ENCODE assay signal across 26 cellular contexts in genomic region chr12:66296171-66296683, GRCh38. TPM values are rescaled to one million over a fixed set of nuclear protein-coding genes. Genes with fewer than 3 reads are reported as not detected.
DNase-seq lines count a peak whose midpoint lies in the region; ATAC-seq and TF ChIP-seq lines count a peak whose summit lies in the region.
"Had no signal": no experiment of that assay in that cellular context is flagged by ENCODE, and none has a peak within 500 bp of the region (broad histone marks: within the 10 kb centered on the region; RNA-seq: fewer than 3 reads in every experiment).

No MANE protein-coding gene starts in this region.

- POLR2A ChIA-PET in activated CD8-positive, alpha-beta T cell treated with anti-CD3 and anti-CD28 coated beads, Interleukin-2, amount 10 ng/mL, durations not matched to agents 7 days and 5 days (lab: Charles Lee): no interaction called here

- H3K36me3 Mint-ChIP-seq in GM23338 (ENCODE audit: low read depth): no peaks in the 10 kb centered on the region
- H3K36me3 Mint-ChIP-seq in activated CD8-positive, alpha-beta T cell treated with anti-CD3 and anti-CD28 coated beads, Interleukin-2, amount 10 ng/mL, durations not matched to agents 7 days and 5 days (ENCODE audit: low read depth): peaks cover 12% of the 10 kb centered on the region
- no peaks in the 10 kb centered on the region for H3K36me3 Mint-ChIP-seq in immature natural killer cell
- H3K36me3 Mint-ChIP-seq: CD14-positive monocyte, neural progenitor cell, T-cell had no signal

- H3K4me3 ChIP-seq in GM23338 (no peak overlapping the region), aorta (ENCODE audit: low read length in 2 of 2) (no peak overlapping the region)
- H3K4me3 ChIP-seq: breast epithelium, K562, MG63, neural progenitor cell, upper lobe of right lung had no signal

- no peaks in the 10 kb centered on the region for H3K79me2 ChIP-seq in GM23338 (replicated peaks; ENCODE audit: insufficient read depth)
- H3K79me2 ChIP-seq: parathyroid adenoma had no signal

- H3F3A ChIP-seq in GM23338 (replicated peaks; ENCODE audit: low read depth): no peaks in the 10 kb centered on the region

- no peaks in the 10 kb centered on the region for H4K20me1 ChIP-seq in GM23338 (replicated peaks; ENCODE audit: insufficient read depth)

- TF ChIP-seq CTCF in GM23338 (conservative IDR thresholded peaks at IDR 0.05; ENCODE audit: low read depth in 2 of 2): no peak

- no peak overlapping the region for H3K27ac Mint-ChIP-seq in GM23338
- peak overlapping the region; percentile 6 for H3K27ac Mint-ChIP-seq in activated CD8-positive, alpha-beta T cell treated with anti-CD3 and anti-CD28 coated beads, Interleukin-2, amount 10 ng/mL, durations not matched to agents 7 days and 5 days
- no peak overlapping the region for H3K27ac Mint-ChIP-seq in immature natural killer cell
- H3K27ac Mint-ChIP-seq: activated T-helper 2 cell treated with anti-CD3 and anti-CD28 coated beads, Interferon-gamma antibody, Interleukin-2, Interleukin-4, amounts not matched to agents 10 μg/mL and 5 μg/mL and 100 μg/mL, durations not matched to agents 14 hours and 24 hours and 36 hours; CD14-positive monocyte; neural progenitor cell had no signal

- H3K27ac ChIP-seq in GM23338 (ENCODE audit: low read depth) (no peak overlapping the region), aorta (ENCODE audit: low read depth in 1 of 2, low read length in 2 of 2) (no peak overlapping the region)
- H3K27ac ChIP-seq: breast epithelium, neural progenitor cell, parathyroid adenoma, upper lobe of right lung had no signal

- intact Hi-C loops in aorta (cut with DNase I): loop anchor here in 1 of 2 donors (10.0 kb wide), 1 partner anchor 151 kb away; no protein-coding TSS in a partner anchor

- H3K27me3 Mint-ChIP-seq in GM23338 (ENCODE audit: insufficient read depth, low read depth, poor library complexity) (no peaks in the 10 kb centered on the region), immature natural killer cell (ENCODE audit: low read depth in 3 of 3) (peaks cover 0 to 6% (median 3%) of the 10 kb centered on the region in 3 donors)
- H3K27me3 Mint-ChIP-seq in activated CD8-positive, alpha-beta T cell treated with anti-CD3 and anti-CD28 coated beads, Interleukin-2, amount 10 ng/mL, durations not matched to agents 7 days and 5 days (ENCODE audit: low read depth): peaks cover 4% of the 10 kb centered on the region
- H3K27me3 Mint-ChIP-seq: T-cell had no signal

- CTCF ChIA-PET in activated CD8-positive, alpha-beta T cell treated with anti-CD3 and anti-CD28 coated beads, Interleukin-2, amount 10 ng/mL, durations not matched to agents 7 days and 5 days (lab: Charles Lee): no interaction called here

- 0 out of 2 replicates have a peak overlapping the region, but pooled peaks have one; percentile 23 for H2AFZ ChIP-seq in GM23338
- H2AFZ ChIP-seq: neural progenitor cell, parathyroid adenoma had no signal

- H3K9me3 Mint-ChIP-seq in GM23338 (no peaks in the 10 kb centered on the region), immature natural killer cell (no peaks in the 10 kb centered on the region)
- peaks cover 18% of the 10 kb centered on the region for H3K9me3 Mint-ChIP-seq in activated CD8-positive, alpha-beta T cell treated with anti-CD3 and anti-CD28 coated beads, Interleukin-2, amount 10 ng/mL, durations not matched to agents 7 days and 5 days (ENCODE audit: insufficient read depth)
- H3K9me3 Mint-ChIP-seq: neural progenitor cell had no signal

- H3K9me2 ChIP-seq in GM23338 (ENCODE audit: insufficient read depth): no peaks in the 10 kb centered on the region

- no peak overlapping the region for H3K4me2 ChIP-seq in GM23338
- H3K4me2 ChIP-seq: neural progenitor cell had no signal

- in situ Hi-C loops in ACHN (cut with HindIII; ENCODE audit: low pct_ligation_motif_present, low pct_unique_long_range_greater_than_20kb, low sequenced_read_pairs): no loop called here

- H3K4me1 Mint-ChIP-seq in GM23338 (no peaks in the 10 kb centered on the region), immature natural killer cell (peaks cover 10 to 14% of the 10 kb centered on the region in 2 donors)
- H3K4me1 Mint-ChIP-seq in activated CD8-positive, alpha-beta T cell treated with anti-CD3 and anti-CD28 coated beads, Interleukin-2, amount 10 ng/mL, durations not matched to agents 7 days and 5 days (ENCODE audit: low read depth): peaks cover 43% of the 10 kb centered on the region
- H3K4me1 Mint-ChIP-seq: CD14-positive monocyte, neural progenitor cell had no signal

- 94 to 95% methylated on average over 1 of the region's 1 CpG for WGBS in aorta, 2 donors

- H3K27me3 ChIP-seq in GM23338 (ENCODE audit: insufficient read depth) (peaks cover 4% of the 10 kb centered on the region; the same call in 1 of the 2 replicates), aorta (ENCODE audit: control insufficient read depth in 1 of 2, insufficient read depth in 2 of 2, low read length in 1 of 2) (no peaks in the 10 kb centered on the region)
- H3K27me3 ChIP-seq: upper lobe of right lung had no signal

- no peak overlapping the region for H3K4me3 Mint-ChIP-seq in GM23338
- H3K4me3 Mint-ChIP-seq in activated CD8-positive, alpha-beta T cell treated with anti-CD3 and anti-CD28 coated beads, Interleukin-2, amount 10 ng/mL, durations not matched to agents 7 days and 5 days: no peak overlapping the region
- no peak overlapping the region for H3K4me3 Mint-ChIP-seq in immature natural killer cell
- H3K4me3 Mint-ChIP-seq: CD14-positive monocyte, neural progenitor cell, T-cell had no signal

- H3K36me3 ChIP-seq in GM23338 (ENCODE audit: insufficient read depth): no peaks in the 10 kb centered on the region
- H3K36me3 ChIP-seq in aorta (ENCODE audit: control insufficient read depth in 1 of 2, insufficient read depth in 2 of 2, low read length in 1 of 2): no peaks in the 10 kb centered on the region
- H3K36me3 ChIP-seq: breast epithelium, MG63, neural progenitor cell, upper lobe of right lung had no signal

- ATAC-seq in GM23338 (no peak), aorta (ENCODE audit: low FRiP score) (no peak)
- ATAC-seq in activated CD8-positive, alpha-beta T cell treated with anti-CD3 and anti-CD28 coated beads, Interleukin-2, amount 10 ng/mL, durations not matched to agents 7 days and 5 days: no peak
- ATAC-seq: K562, left ventricle myocardium superior, upper lobe of right lung had no signal

- peaks cover 2% of the 10 kb centered on the region for H3K9me3 ChIP-seq in aorta (ENCODE audit: control insufficient read depth, low read length)
- H3K9me3 ChIP-seq: breast epithelium, MG63, upper lobe of right lung had no signal

- DNase-seq in NCI-H1436 treated with DMSO at 0.1 percent for 48 hours (lab: John Stamatoyannopoulos, UW) (peak; percentile 5), NCI-H1436 (lab: John Stamatoyannopoulos, UW) (no peak), GM23338 (ENCODE audit: low spot score) (no peak), foreskin melanocyte (peak; percentile 49), aorta (no peak), ACHN (no peak), immature natural killer cell (no peak)
- DNase-seq in activated CD8-positive, alpha-beta T cell treated with anti-CD3 and anti-CD28 coated beads, Interleukin-2, amount 10 ng/mL, durations not matched to agents 7 days and 5 days: no peak
- DNase-seq: 8988T; activated naive CD4-positive, alpha-beta T cell treated with anti-CD3 and anti-CD28 coated beads, Interleukin-2, amount 50 U/mL, for 16 hours; amniotic stem cell; Calu3; DMS79 treated with DMSO at 0.1 percent for 48 hours; left ventricle myocardium superior; MG63; NCI-H82; small intestine; stimulated activated naive CD4-positive, alpha-beta T cell; T-cell; upper lobe of right lung had no signal

- H3K4me1 ChIP-seq in GM23338 (ENCODE audit: insufficient read depth) (no peaks in the 10 kb centered on the region), aorta (ENCODE audit: control insufficient read depth in 1 of 2, insufficient read depth in 2 of 2, low read length in 2 of 2) (peaks cover 0 to 2% of the 10 kb centered on the region in 2 donors)
- H3K4me1 ChIP-seq: breast epithelium, neural progenitor cell, parathyroid adenoma, upper lobe of right lung had no signal

TF ChIP-seq in GM23338, 12 proteins besides CTCF, POLR2A, EP300 and RAD21 (continues in another document):
- TF ChIP-seq REST (IDR thresholded peaks at IDR 0.05; ENCODE audit: unreplicated experiment) (no peak), NANOG (IDR thresholded peaks at IDR 0.05; ENCODE audit: borderline replicate concordance) (no peak), EZH2phosphoT487 (IDR thresholded peaks at IDR 0.05; ENCODE audit: unreplicated experiment) (no peak), JUNB (IDR thresholded peaks at IDR 0.05; ENCODE audit: unreplicated experiment) (no peak)

RNA-seq across cellular contexts. Expression of gene HELB, which starts 6.1 kb away (rescaled TPM):
- 11.9 and 18.2 TPM in 2 replicates for total RNA-seq in GM23338 (2014; rRNA removed; shearing (Covaris generic))
- polyA plus RNA-seq in GM23338 (2016; fragmentation: Nextera tagmentation; extraction: Ambion mirVana): 2.7 and 3.1 TPM in 2 replicates
- total RNA-seq in activated CD8-positive, alpha-beta T cell treated with anti-CD3 and anti-CD28 coated beads, Interleukin-2, amount 10 ng/mL, durations not matched to agents 7 days and 5 days: 10 to 100 TPM; 24.2 to 25.7 TPM
- total RNA-seq in aorta: 1 to 10 TPM; 2.5 to 9.9 TPM
- under 1 TPM; 0.13 to 0.67 TPM for polyA plus RNA-seq in aorta
- 10 to 100 TPM in 2 of 3 donors, 1 to 10 TPM in 1; 8.3 to 13.7 (median 10.5) TPM for polyA plus RNA-seq in immature natural killer cell

Comparison
In these comparisons a context has a peak if more than half of its experiments do, and no peak if none do; other contexts are left out.
1. DNase-seq: peak in NCI-H1436 treated with DMSO at 0.1 percent for 48 hours (single experiment) and foreskin melanocyte (single experiment); none in NCI-H1436 (single experiment), GM23338 (single experiment), activated CD8-positive, alpha-beta T cell treated with anti-CD3 and anti-CD28 coated beads, Interleukin-2, amount 10 ng/mL, durations not matched to agents 7 days and 5 days (single experiment), aorta (0 of 2), ACHN (single experiment) and immature natural killer cell (0 of 3).